Comparison of ENCODE assay signal across 10 cellular contexts in genomic region chr7:4861673-4862072, GRCh38. TPM values are rescaled to one million over a fixed set of nuclear protein-coding genes. Genes with fewer than 3 reads are reported as not detected.
DNase-seq lines count a peak whose midpoint lies in the region; ATAC-seq, FAIRE-seq and TF ChIP-seq lines count a peak whose summit lies in the region.
"Had no signal": no experiment of that assay in that cellular context is flagged by ENCODE, and none has a peak within 500 bp of the region (broad histone marks: within the 10 kb centered on the region; RNA-seq: fewer than 3 reads in every experiment).

Gene PAPOLB, minus strand, starts transcription at chr7:4862030. Its CDS starts 220 bp downstream, at chr7:4861810.

- DNase-seq in breast epithelium (ENCODE audit: low spot score in 2 of 2) (no peak), MCF 10A (ENCODE audit: unreplicated experiment) (no peak), endothelial cell of umbilical vein (ENCODE audit: low read depth, low spot score) (no peak), natural killer cell (peak; percentile 66), vagina (ENCODE audit: extremely low spot score in 2 of 2) (no peak), KBM-7 (no peak), G401 (ENCODE audit: low spot score) (no peak)
- DNase-seq: SJCRH30 had no signal

- POLR2A ChIA-PET in MCF 10A (lab: Yijun Ruan, JAX): no interaction called here
- POLR2A ChIA-PET in endothelial cell of umbilical vein (lab: Charles Lee): no interaction called here

- no peaks in the 10 kb centered on the region for H4K20me1 ChIP-seq in endothelial cell of umbilical vein (replicated peaks; ENCODE audit: control insufficient read depth, extremely low read depth, insufficient read depth, low read length)
- H4K20me1 ChIP-seq: BLaER1 treated with 17β-estradiol and CSF1 and Interleukin-3, amounts not matched to agents 10 nM and 100 nM had no signal

- BruUV-seq in MCF 10A (replicated peaks; lab: Mats Ljungman, UMichigan): no TSS peak
- no TSS peak for BruUV-seq in endothelial cell of umbilical vein (replicated peaks; lab: Mats Ljungman, UMichigan)

- H3K27me3 ChIP-seq in breast epithelium (peaks cover 0 to 16% of the 10 kb centered on the region in 2 donors), endothelial cell of umbilical vein (ENCODE audit: control insufficient read depth in 2 of 2, insufficient read depth in 2 of 2, low read length in 2 of 2) (peaks cover 18 to 38% of the 10 kb centered on the region in 2 experiments), vagina (peaks cover 4% of the 10 kb centered on the region)
- H3K27me3 ChIP-seq: BLaER1 treated with 17β-estradiol and CSF1 and Interleukin-3, amounts not matched to agents 10 nM and 100 nM; SJCRH30 had no signal

- no peak within 1 kb of the TSS for H3K27ac ChIP-seq in breast epithelium
- H3K27ac ChIP-seq in endothelial cell of umbilical vein (ENCODE audit: insufficient read depth, low read depth, low read length): no peak within 1 kb of the TSS
- no peak within 1 kb of the TSS for H3K27ac ChIP-seq in vagina
- H3K27ac ChIP-seq: BLaER1 treated with 17β-estradiol and CSF1 and Interleukin-3, amounts not matched to agents 10 nM and 100 nM; SJCRH30 had no signal

- peak within 1 kb of the TSS; percentile 33 to 61 (median 36) for H3K4me3 ChIP-seq in breast epithelium
- H3K4me3 ChIP-seq in endothelial cell of umbilical vein (replicated peaks in 1 of 3; ENCODE audit: insufficient read depth in 1 of 3, low read depth in 1 of 3, low read length in 3 of 3): peak within 1 kb of the TSS in 2 of 3 experiments; percentile 21 to 40
- peak within 1 kb of the TSS; percentile 34 to 47 for H3K4me3 ChIP-seq in vagina
- H3K4me3 ChIP-seq: BLaER1 treated with 17β-estradiol and CSF1 and Interleukin-3, amounts not matched to agents 10 nM and 100 nM; SJCRH30 had no signal

- no peaks in the 10 kb centered on the region for H3K36me3 ChIP-seq in breast epithelium
- H3K36me3 ChIP-seq in endothelial cell of umbilical vein (ENCODE audit: control insufficient read depth in 2 of 2, extremely low read depth in 1 of 2, insufficient read depth in 2 of 2, low read length in 2 of 2): no peaks in the 10 kb centered on the region
- H3K36me3 ChIP-seq in vagina: no peaks in the 10 kb centered on the region
- H3K36me3 ChIP-seq: SJCRH30 had no signal

- dilution Hi-C loops in endothelial cell of umbilical vein (cut with MboI; ENCODE audit: extremely low pct_ligation_motif_present, low sequenced_read_pairs): no loop called here

- TF ChIP-seq POLR2A in breast epithelium (IDR thresholded peaks at IDR 0.05) (no peak), endothelial cell of umbilical vein (IDR thresholded peaks at IDR 0.05; ENCODE audit: low read depth, low read length) (no peak), vagina (IDR thresholded peaks at IDR 0.05) (no peak)

- no peaks in the 10 kb centered on the region for H3K36me3 Mint-ChIP-seq in MCF 10A (ENCODE audit: insufficient read depth, unreplicated experiment)
- no peaks in the 10 kb centered on the region for H3K36me3 Mint-ChIP-seq in natural killer cell

- H3K27ac Mint-ChIP-seq in MCF 10A (ENCODE audit: low read depth, unreplicated experiment): no peak within 1 kb of the TSS
- H3K27ac Mint-ChIP-seq in natural killer cell: peak within 1 kb of the TSS; percentile 80 to 88

- ATAC-seq in natural killer cell (peak; percentile 81 to 92 (median 90)), GM19455 (IDR thresholded peaks at IDR 0.05; ENCODE audit: unreplicated experiment) (no peak)

- H3K4me1 ChIP-seq in breast epithelium (no peaks in the 10 kb centered on the region), endothelial cell of umbilical vein (ENCODE audit: control insufficient read depth, extremely low read depth, insufficient read depth, low read length) (no peaks in the 10 kb centered on the region), vagina (peaks cover 9% of the 10 kb centered on the region)
- H3K4me1 ChIP-seq: SJCRH30 had no signal

- H2AFZ ChIP-seq in endothelial cell of umbilical vein (ENCODE audit: low read depth, low read length): peak within 1 kb of the TSS; percentile 71

- H3K9ac ChIP-seq in endothelial cell of umbilical vein (replicated peaks; ENCODE audit: extremely low read depth, insufficient read depth, low read length): no peak within 1 kb of the TSS
- H3K9ac ChIP-seq: BLaER1 treated with 17β-estradiol and CSF1 and Interleukin-3, amounts not matched to agents 10 nM and 100 nM had no signal

- CTCF ChIA-PET in MCF 10A (lab: Yijun Ruan, JAX) (no interaction called here), endothelial cell of umbilical vein (lab: Charles Lee) (no interaction called here)

- H3K27me3 Mint-ChIP-seq in MCF 10A (ENCODE audit: insufficient read depth, unreplicated experiment) (peaks cover 70% of the 10 kb centered on the region), natural killer cell (ENCODE audit: low read depth in 2 of 2) (peaks cover 45 to 60% of the 10 kb centered on the region in 2 donors)

- H3K9me1 ChIP-seq in endothelial cell of umbilical vein (replicated peaks; ENCODE audit: control insufficient read depth, extremely low read depth, insufficient read depth, low read length): no peaks in the 10 kb centered on the region

- peaks cover 0 to 6% of the 10 kb centered on the region in 2 donors for H3K9me3 ChIP-seq in breast epithelium
- H3K9me3 ChIP-seq in endothelial cell of umbilical vein (replicated peaks; ENCODE audit: control insufficient read depth, insufficient read depth, low read length): no peaks in the 10 kb centered on the region
- no peaks in the 10 kb centered on the region for H3K9me3 ChIP-seq in vagina
- H3K9me3 ChIP-seq: SJCRH30 had no signal

- in situ Hi-C loops in KBM-7 (cut with MboI; ENCODE audit: low pct_unique_long_range_greater_than_20kb, low sequenced_read_pairs) (no loop called here), G401 (cut with HindIII; ENCODE audit: low sequenced_read_pairs) (no loop called here)

- H3K9me3 Mint-ChIP-seq in MCF 10A (ENCODE audit: unreplicated experiment) (no peaks in the 10 kb centered on the region), natural killer cell (peaks cover 2 to 3% of the 10 kb centered on the region in 2 donors)

- no peaks in the 10 kb centered on the region for H3K4me1 Mint-ChIP-seq in MCF 10A (ENCODE audit: insufficient read depth, unreplicated experiment)
- peaks cover 7 to 11% of the 10 kb centered on the region in 2 donors for H3K4me1 Mint-ChIP-seq in natural killer cell

- H3K4me3 Mint-ChIP-seq in MCF 10A (ENCODE audit: unreplicated experiment) (no peak within 1 kb of the TSS), natural killer cell (peak within 1 kb of the TSS; percentile 86)

- TF ChIP-seq CTCF in breast epithelium (IDR thresholded peaks at IDR 0.05) (no peak), MCF 10A (IDR thresholded peaks at IDR 0.05; ENCODE audit: unreplicated experiment) (no peak), endothelial cell of umbilical vein (IDR thresholded peaks at IDR 0.05; ENCODE audit: extremely low read depth in 1 of 2, insufficient read depth in 1 of 2, low read depth in 1 of 2, low read length in 2 of 2) (no peak), natural killer cell (IDR thresholded peaks at IDR 0.05) (no peak), vagina (IDR thresholded peaks at IDR 0.05) (no peak)

- H3K4me2 ChIP-seq in endothelial cell of umbilical vein (ENCODE audit: insufficient read depth, low read length): peak within 1 kb of the TSS; percentile 48
- H3K4me2 ChIP-seq: BLaER1 treated with 17β-estradiol and CSF1 and Interleukin-3, amounts not matched to agents 10 nM and 100 nM had no signal

- FAIRE-seq in endothelial cell of umbilical vein (lab: Jason Lieb, UNC): no peak

- H3K79me2 ChIP-seq in endothelial cell of umbilical vein (ENCODE audit: control insufficient read depth, insufficient read depth, low read length): no peaks in the 10 kb centered on the region

- intact Hi-C loops in breast epithelium (cut with DNase I; ENCODE audit: low total_unique reads) (no loop called here), MCF 10A (cut with micrococcal nuclease) (no loop called here), endothelial cell of umbilical vein (cut with micrococcal nuclease) (no loop called here), natural killer cell (cut with micrococcal nuclease) (no loop called here), vagina (cut with DNase I) (no loop called here)

TF ChIP-seq in endothelial cell of umbilical vein, 7 proteins besides CTCF, POLR2A, EP300 and RAD21:
- TF ChIP-seq, protein P1, sequence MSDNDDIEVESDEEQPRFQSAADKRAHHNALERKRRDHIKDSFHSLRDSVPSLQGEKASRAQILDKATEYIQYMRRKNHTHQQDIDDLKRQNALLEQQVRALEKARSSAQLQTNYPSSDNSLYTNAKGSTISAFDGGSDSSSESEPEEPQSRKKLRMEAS (IDR thresholded peaks at IDR 0.05; ENCODE audit: insufficient read depth, insufficient read length): no peak
- no peak for TF ChIP-seq POLR2AphosphoS5 (IDR thresholded peaks at IDR 0.05; ENCODE audit: insufficient read depth, low read depth, low read length)
- TF ChIP-seq MYC (IDR thresholded peaks at IDR 0.05; ENCODE audit: low read depth, low read length): no peak
- TF ChIP-seq JUN (IDR thresholded peaks at IDR 0.05; ENCODE audit: borderline replicate concordance, insufficient read depth, insufficient read length, low read depth): no peak
- TF ChIP-seq EZH2 (IDR thresholded peaks at IDR 0.05; ENCODE audit: borderline replicate concordance, low read depth, low read length, severe bottlenecking): no peak
- no peak for TF ChIP-seq GATA2 (IDR thresholded peaks at IDR 0.05; ENCODE audit: insufficient read depth, insufficient read length, low read depth, low read length)
- TF ChIP-seq FOS (IDR thresholded peaks at IDR 0.05; ENCODE audit: borderline replicate concordance, insufficient read depth, low read length): no peak

RNA-seq across cellular contexts. Expression of gene PAPOLB, which starts in this region (rescaled TPM):
- total RNA-seq in breast epithelium: under 1 TPM; 0.15 to 0.48 (median 0.33) TPM
- not detected in 2 replicates for total RNA-seq in MCF 10A (2022)
- total RNA-seq in endothelial cell of umbilical vein: 0.07 TPM in 2 replicates
- not detected in 2 replicates for polyA plus RNA-seq in endothelial cell of umbilical vein
- 0.03 TPM in 1 of 2 replicates, not detected in the other for polyA plus RNA-seq in endothelial cell of umbilical vein (2011; cell fraction: cytosol; rRNA removed)
- 0.04 and 0.09 TPM in 2 replicates for polyA plus RNA-seq in endothelial cell of umbilical vein (2011; cell fraction: nucleus; rRNA removed)
- 0.04 TPM in 1 of 2 replicates, not detected in the other for polyA plus RNA-seq in endothelial cell of umbilical vein (2012)
- polyA minus RNA-seq in endothelial cell of umbilical vein: 0.07 and 0.25 TPM in 2 replicates
- not detected for polyA minus RNA-seq in endothelial cell of umbilical vein (2011; cell fraction: cytosol; rRNA and poly(A)+ RNA removed)
- polyA minus RNA-seq in endothelial cell of umbilical vein (2011; cell fraction: nucleus; rRNA and poly(A)+ RNA removed): 0.58 and 0.72 TPM in 2 replicates
- under 1 TPM; 0.14 to 0.36 (median 0.20) TPM for total RNA-seq in natural killer cell
- not detected for total RNA-seq in vagina
- 0.34 TPM in 1 of 2 replicates, not detected in the other for total RNA-seq in G401 (2014; rRNA removed; shearing (Covaris generic))
- total RNA-seq: SJCRH30 had no signal

Comparison
In these comparisons a context has a peak if more than half of its experiments do, and no peak if none do; other contexts are left out.
1. Peak in DNase-seq and ATAC-seq in natural killer cell; RNA of the gene not detected or under 1 TPM.